ENCODE assay signal across 1 cellular context in genomic region chr6:105493776-105494175, GRCh38.
TF ChIP-seq lines count a peak whose summit lies in the region.

No MANE protein-coding gene starts in this region.

TF ChIP-seq in SK-N-SH, 30 proteins besides CTCF, POLR2A, EP300 and RAD21 (continued from another document):
- TF ChIP-seq, protein P1, sequence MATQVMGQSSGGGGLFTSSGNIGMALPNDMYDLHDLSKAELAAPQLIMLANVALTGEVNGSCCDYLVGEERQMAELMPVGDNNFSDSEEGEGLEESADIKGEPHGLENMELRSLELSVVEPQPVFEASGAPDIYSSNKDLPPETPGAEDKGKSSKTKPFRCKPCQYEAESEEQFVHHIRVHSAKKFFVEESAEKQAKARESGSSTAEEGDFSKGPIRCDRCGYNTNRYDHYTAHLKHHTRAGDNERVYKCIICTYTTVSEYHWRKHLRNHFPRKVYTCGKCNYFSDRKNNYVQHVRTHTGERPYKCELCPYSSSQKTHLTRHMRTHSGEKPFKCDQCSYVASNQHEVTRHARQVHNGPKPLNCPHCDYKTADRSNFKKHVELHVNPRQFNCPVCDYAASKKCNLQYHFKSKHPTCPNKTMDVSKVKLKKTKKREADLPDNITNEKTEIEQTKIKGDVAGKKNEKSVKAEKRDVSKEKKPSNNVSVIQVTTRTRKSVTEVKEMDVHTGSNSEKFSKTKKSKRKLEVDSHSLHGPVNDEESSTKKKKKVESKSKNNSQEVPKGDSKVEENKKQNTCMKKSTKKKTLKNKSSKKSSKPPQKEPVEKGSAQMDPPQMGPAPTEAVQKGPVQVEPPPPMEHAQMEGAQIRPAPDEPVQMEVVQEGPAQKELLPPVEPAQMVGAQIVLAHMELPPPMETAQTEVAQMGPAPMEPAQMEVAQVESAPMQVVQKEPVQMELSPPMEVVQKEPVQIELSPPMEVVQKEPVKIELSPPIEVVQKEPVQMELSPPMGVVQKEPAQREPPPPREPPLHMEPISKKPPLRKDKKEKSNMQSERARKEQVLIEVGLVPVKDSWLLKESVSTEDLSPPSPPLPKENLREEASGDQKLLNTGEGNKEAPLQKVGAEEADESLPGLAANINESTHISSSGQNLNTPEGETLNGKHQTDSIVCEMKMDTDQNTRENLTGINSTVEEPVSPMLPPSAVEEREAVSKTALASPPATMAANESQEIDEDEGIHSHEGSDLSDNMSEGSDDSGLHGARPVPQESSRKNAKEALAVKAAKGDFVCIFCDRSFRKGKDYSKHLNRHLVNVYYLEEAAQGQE (IDR thresholded peaks at IDR 0.05; ENCODE audit: low read depth, low read length), result no peak
- TF ChIP-seq IRF3 (IDR thresholded peaks at IDR 0.05; ENCODE audit: low read depth, low read length) (no peak), GABPA (IDR thresholded peaks at IDR 0.05; ENCODE audit: low read depth) (no peak), POLR2AphosphoS5 (IDR thresholded peaks at IDR 0.05; ENCODE audit: low read depth, low read length) (no peak), TAF1 (IDR thresholded peaks at IDR 0.05; ENCODE audit: borderline replicate concordance, low read depth, low read length) (no peak), ELF1 (IDR thresholded peaks at IDR 0.05) (no peak), CHD2 (IDR thresholded peaks at IDR 0.05; ENCODE audit: low read length, partially characterized antibody) (no peak), FOXJ3 (CRISPR knock-in tag; IDR thresholded peaks at IDR 0.05) (no peak)
- TF ChIP-seq, protein P2, sequence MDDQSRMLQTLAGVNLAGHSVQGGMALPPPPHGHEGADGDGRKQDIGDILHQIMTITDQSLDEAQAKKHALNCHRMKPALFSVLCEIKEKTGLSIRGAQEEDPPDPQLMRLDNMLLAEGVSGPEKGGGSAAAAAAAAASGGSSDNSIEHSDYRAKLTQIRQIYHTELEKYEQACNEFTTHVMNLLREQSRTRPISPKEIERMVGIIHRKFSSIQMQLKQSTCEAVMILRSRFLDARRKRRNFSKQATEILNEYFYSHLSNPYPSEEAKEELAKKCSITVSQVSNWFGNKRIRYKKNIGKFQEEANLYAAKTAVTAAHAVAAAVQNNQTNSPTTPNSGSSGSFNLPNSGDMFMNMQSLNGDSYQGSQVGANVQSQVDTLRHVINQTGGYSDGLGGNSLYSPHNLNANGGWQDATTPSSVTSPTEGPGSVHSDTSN (IDR thresholded peaks at IDR 0.05), result no peak
- TF ChIP-seq, protein P3, sequence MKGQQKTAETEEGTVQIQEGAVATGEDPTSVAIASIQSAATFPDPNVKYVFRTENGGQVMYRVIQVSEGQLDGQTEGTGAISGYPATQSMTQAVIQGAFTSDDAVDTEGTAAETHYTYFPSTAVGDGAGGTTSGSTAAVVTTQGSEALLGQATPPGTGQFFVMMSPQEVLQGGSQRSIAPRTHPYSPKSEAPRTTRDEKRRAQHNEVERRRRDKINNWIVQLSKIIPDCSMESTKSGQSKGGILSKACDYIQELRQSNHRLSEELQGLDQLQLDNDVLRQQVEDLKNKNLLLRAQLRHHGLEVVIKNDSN (IDR thresholded peaks at IDR 0.05; ENCODE audit: borderline replicate concordance, low read depth), result no peak
